1 cellular context compared by ENCODE assay signal in genomic region chr11:125141686-125142535, GRCh38.
TF ChIP-seq lines count a peak whose summit lies in the region.

No MANE protein-coding gene starts in this region.

TF ChIP-seq in neural cell, 6 proteins besides CTCF, POLR2A, EP300 and RAD21 (continued from another document):
- no peak for TF ChIP-seq MXI1 (conservative IDR thresholded peaks at IDR 0.05; ENCODE audit: poor library complexity, severe bottlenecking)
- no peak for TF ChIP-seq REST (IDR thresholded peaks at IDR 0.05; ENCODE audit: borderline replicate concordance)
